17 cellular contexts compared by ENCODE assay signal in the genomic region with DNA sequence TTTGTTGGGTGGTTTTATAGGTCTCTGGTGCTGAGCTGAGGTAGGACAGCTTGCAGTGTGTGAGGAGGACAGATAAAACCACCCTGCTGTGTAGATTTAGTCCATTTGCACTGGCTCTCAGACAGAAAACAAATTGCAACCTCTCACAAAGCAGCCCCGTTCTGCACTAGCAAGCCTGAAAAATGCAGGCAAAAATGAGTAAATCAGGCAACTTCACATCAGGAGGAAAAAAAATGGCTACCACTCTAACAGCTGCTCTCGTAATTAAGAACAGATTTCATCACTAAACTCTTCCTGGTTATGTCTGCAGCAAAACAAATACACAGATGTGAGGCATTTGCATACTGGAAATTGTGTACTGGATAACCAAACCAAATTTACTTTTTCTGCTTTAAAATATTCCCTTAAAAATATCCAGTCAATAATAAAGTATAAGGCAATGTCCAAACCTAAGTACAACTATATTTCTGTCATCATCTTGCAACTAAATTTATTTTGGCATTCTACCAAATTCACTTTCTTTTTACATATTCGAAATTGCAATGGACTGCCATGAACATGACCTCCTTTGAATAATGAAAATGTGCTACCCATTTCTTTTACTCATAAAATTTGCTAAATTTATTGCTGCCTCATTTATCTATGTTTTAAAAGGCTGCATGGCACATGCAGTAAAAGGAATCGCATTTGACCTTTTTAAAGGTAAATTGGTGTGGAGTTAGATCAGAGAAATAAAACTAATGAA.
A peak's percentile ranks its signal among the peaks of the same experiment; 100 is the strongest.
DNase-seq lines count a peak whose midpoint lies in the region; ATAC-seq and TF ChIP-seq lines count a peak whose summit lies in the region.
"Had no signal": no experiment of that assay in that cellular context is flagged by ENCODE, and none has a peak within 500 bp of the region (broad histone marks: within the 10 kb centered on the region; RNA-seq: fewer than 3 reads in every experiment).

No MANE protein-coding gene starts in this region.

- H3K27ac ChIP-seq in AG04450 (ENCODE audit: low read depth, low read length) (no peak overlapping the region), hepatocyte (no peak overlapping the region), endodermal cell (ENCODE audit: low read depth, low read length) (no peak overlapping the region)
- H3K27ac ChIP-seq: BLaER1, epithelial cell of prostate had no signal

- H3K36me3 Mint-ChIP-seq in brain (peaks cover 15% of the 10 kb centered on the region), endodermal cell (ENCODE audit: low read depth) (no peaks in the 10 kb centered on the region)
- H3K36me3 Mint-ChIP-seq: naive thymus-derived CD8-positive, alpha-beta T cell; WTC11 had no signal

- H3K9me3 Mint-ChIP-seq in brain, result no peaks in the 10 kb centered on the region
- peaks cover 2% of the 10 kb centered on the region for H3K9me3 Mint-ChIP-seq in endodermal cell
- H3K9me3 Mint-ChIP-seq: activated T-cell treated with anti-CD3 and anti-CD28 coated beads, Interleukin-2, amount 50 U/mL, for 24 hours; naive thymus-derived CD8-positive, alpha-beta T cell had no signal

- H3K4me1 Mint-ChIP-seq in brain, result peaks cover 55% of the 10 kb centered on the region
- H3K4me1 Mint-ChIP-seq in endodermal cell, result no peaks in the 10 kb centered on the region
- H3K4me1 Mint-ChIP-seq: naive thymus-derived CD8-positive, alpha-beta T cell; WTC11 had no signal

- H3K36me3 ChIP-seq in hepatocyte (replicated peaks; ENCODE audit: insufficient read depth, low read depth), result no peaks in the 10 kb centered on the region
- no peaks in the 10 kb centered on the region for H3K36me3 ChIP-seq in endodermal cell (ENCODE audit: control insufficient read depth, insufficient read depth, low read length)

- no peaks in the 10 kb centered on the region for H3K9me2 ChIP-seq in hepatocyte (replicated peaks; ENCODE audit: insufficient read depth)

- H3K27ac Mint-ChIP-seq in brain (peak overlapping the region; percentile 38 to 92 (median 72)), endodermal cell (no peak overlapping the region)
- H3K27ac Mint-ChIP-seq: activated T-cell treated with anti-CD3 and anti-CD28 coated beads, Interleukin-2, amount 50 U/mL, for 24 hours; naive thymus-derived CD8-positive, alpha-beta T cell; WTC11 had no signal

- H3K4me1 ChIP-seq in hepatocyte (ENCODE audit: insufficient read depth), result peaks cover 12% of the 10 kb centered on the region
- H3K4me1 ChIP-seq in endodermal cell (ENCODE audit: control insufficient read depth, insufficient read depth, low read length), result no peaks in the 10 kb centered on the region
- H3K4me1 ChIP-seq: BLaER1 had no signal

- ATAC-seq in HG03378 (IDR thresholded peaks at IDR 0.05; ENCODE audit: unreplicated experiment), result no peak
- ATAC-seq: naive thymus-derived CD8-positive, alpha-beta T cell; WTC11 had no signal

- TF ChIP-seq CTCF in AG04450 (IDR thresholded peaks at IDR 0.05; ENCODE audit: low read depth, low read length) (no peak), HFF-Myc (IDR thresholded peaks at IDR 0.05; ENCODE audit: low read depth, low read length, missing control alignments) (no peak), brain (conservative IDR thresholded peaks at IDR 0.05) (no peak), hepatocyte (IDR thresholded peaks at IDR 0.05; ENCODE audit: poor library complexity) (no peak), lower leg skin (IDR thresholded peaks at IDR 0.05) (no peak), endodermal cell (conservative IDR thresholded peaks at IDR 0.05) (no peak)

- 56% methylated on average over 4 of the region's 4 CpGs for WGBS in hepatocyte (ENCODE audit: low lambda C conversion rate, missing lambda C conversion rate)
- WGBS in lower leg skin, 2 donors, result 41 to 45% methylated on average over 4 of the region's 4 CpGs
- WGBS in endodermal cell (ENCODE audit: insufficient coverage in 1 of 2, insufficient read length in 1 of 2), 2 experiments, result 75 to 76% methylated on average over 3 to 4 of the region's 4 CpGs

- POLR2A ChIA-PET in AG04450 (lab: Yijun Ruan, JAX), result no interaction called here

- H3K4me3 Mint-ChIP-seq in brain (peak overlapping the region in 4 of 5 experiments; percentile 11 to 24 (median 14)), endodermal cell (no peak overlapping the region)
- H3K4me3 Mint-ChIP-seq: activated T-cell treated with anti-CD3 and anti-CD28 coated beads, Interleukin-2, amount 50 U/mL, for 24 hours; naive thymus-derived CD8-positive, alpha-beta T cell; WTC11 had no signal

- DNase-seq in AG04450 (ENCODE audit: low read depth, low spot score) (peak; percentile 47), HFF-Myc (ENCODE audit: extremely low read depth, low read depth) (peak; percentile 83), hepatocyte (ENCODE audit: low spot score) (no peak), SKM-1 (lab: John Stamatoyannopoulos, UW; ENCODE audit: unreplicated experiment) (no peak), lower leg skin (ENCODE audit: low spot score in 2 of 2) (no peak), endodermal cell (no peak)
- DNase-seq: activated T-cell treated with anti-CD3 and anti-CD28 coated beads, Interleukin-2, amount 50 U/mL, for 24 hours; aorta; naive thymus-derived CD8-positive, alpha-beta T cell; NCI-H510A; SIG-M5; trophoblast cell had no signal

- H3K9me3 ChIP-seq in AG04450 (ENCODE audit: control insufficient read depth, insufficient read depth, low read length) (no peaks in the 10 kb centered on the region), hepatocyte (ENCODE audit: low read depth) (no peaks in the 10 kb centered on the region), endodermal cell (ENCODE audit: control insufficient read depth, low read length) (no peaks in the 10 kb centered on the region)

- no peak overlapping the region for H3K9ac ChIP-seq in endodermal cell (ENCODE audit: extremely low read depth, low read length, poor library complexity, severe bottlenecking)
- H3K9ac ChIP-seq: BLaER1 had no signal

- no peak overlapping the region for H2AFZ ChIP-seq in hepatocyte

- H3K27me3 ChIP-seq in AG04450 (ENCODE audit: control insufficient read depth, insufficient read depth, low read length) (no peaks in the 10 kb centered on the region), hepatocyte (no peaks in the 10 kb centered on the region), endodermal cell (ENCODE audit: control insufficient read depth, insufficient read depth, low read length, poor library complexity, severe bottlenecking) (no peaks in the 10 kb centered on the region)
- H3K27me3 ChIP-seq: BLaER1 had no signal

- H3K27me3 Mint-ChIP-seq in brain (no peaks in the 10 kb centered on the region), endodermal cell (ENCODE audit: insufficient read depth) (peaks cover 2% of the 10 kb centered on the region)
- H3K27me3 Mint-ChIP-seq: activated T-cell treated with anti-CD3 and anti-CD28 coated beads, Interleukin-2, amount 50 U/mL, for 24 hours had no signal

- CTCF ChIA-PET in AG04450 (lab: Charles Lee), result interaction anchor here (0.7 to 1.4 kb wide), 2 partner anchors 10 to 19 kb away, joined by 3 to 9 read pairs; no protein-coding TSS in a partner anchor

- no peaks in the 10 kb centered on the region for H4K20me1 ChIP-seq in hepatocyte (ENCODE audit: insufficient read depth, poor library complexity, severe bottlenecking)
- H4K20me1 ChIP-seq: BLaER1 had no signal

- H3K4me2 ChIP-seq in hepatocyte, result peak overlapping the region; percentile 31
- H3K4me2 ChIP-seq: BLaER1 had no signal

- H3K4me3 ChIP-seq in AG04450 (ENCODE audit: low read depth, low read length) (no peak overlapping the region), HFF-Myc (replicated peaks; ENCODE audit: low read depth, low read length) (no peak overlapping the region), hepatocyte (no peak overlapping the region), lower leg skin (ENCODE audit: low read depth, poor library complexity, severe bottlenecking) (no peak overlapping the region), endodermal cell (ENCODE audit: low read length) (no peak overlapping the region)
- H3K4me3 ChIP-seq: BLaER1 had no signal

- no peaks in the 10 kb centered on the region for H3K79me2 ChIP-seq in hepatocyte

- intact Hi-C loops in lower leg skin (cut with DNase I; ENCODE audit: low total_unique reads), result no loop called here

- TF ChIP-seq POLR2A in lower leg skin (IDR thresholded peaks at IDR 0.05), result no peak

Comparison
In these comparisons a context has a peak if more than half of its experiments do, and no peak if none do; other contexts are left out.
1. DNase-seq: peak in AG04450 (single experiment) and HFF-Myc (single experiment); none in hepatocyte (single experiment), SKM-1 (single experiment), lower leg skin (0 of 2) and endodermal cell (single experiment).